Comparison of ENCODE assay signal across 37 cellular contexts in the genomic region with DNA sequence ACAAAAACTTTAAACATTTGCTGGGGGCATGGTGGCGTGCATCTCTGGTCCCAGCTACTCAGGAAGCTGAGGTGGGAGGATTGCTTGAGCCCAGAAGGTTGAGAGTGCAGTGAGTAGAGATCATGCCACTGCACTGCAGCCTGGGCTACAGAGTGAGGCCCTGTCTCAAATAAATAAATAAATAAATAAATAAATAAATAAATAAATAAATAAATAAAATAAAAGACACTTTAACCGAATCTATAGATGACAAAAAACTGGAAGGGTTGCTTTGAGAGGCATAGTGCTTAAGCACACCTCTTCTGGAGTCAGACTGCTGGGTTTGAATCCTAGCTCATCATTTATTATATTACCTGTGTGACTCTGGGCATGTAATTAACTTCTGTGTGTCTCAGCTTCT.
"Had no signal": no experiment of that assay in that cellular context is flagged by ENCODE, and none has a peak within 500 bp of the region (broad histone marks: within the 10 kb centered on the region; RNA-seq: fewer than 3 reads in every experiment).

No MANE protein-coding gene starts in this region.

- H3K9me3 Mint-ChIP-seq: activated naive CD4-positive, alpha-beta T cell treated with anti-CD3 and anti-CD28 coated beads for 36 hours; activated naive CD4-positive, alpha-beta T cell treated with anti-CD3 and anti-CD28 coated beads, Interleukin-2, amount 10 ng/mL, durations not matched to agents 7 days and 5 days; activated naive CD4-positive, alpha-beta T cell treated with anti-CD3 and anti-CD28 coated beads, Interleukin-2, amount 50 U/mL, for 24 hours; activated naive CD4-positive, alpha-beta T cell treated with anti-CD3 and anti-CD28 coated beads, Interleukin-2, amount 50 U/mL, for 72 hours; activated naive CD8-positive, alpha-beta T cell treated with anti-CD3 and anti-CD28 coated beads for 36 hours; activated naive CD8-positive, alpha-beta T cell treated with anti-CD3 and anti-CD28 coated beads, Interleukin-2, amount 10 ng/mL, durations not matched to agents 7 days and 5 days; activated naive CD8-positive, alpha-beta T cell treated with anti-CD3 and anti-CD28 coated beads, Interleukin-2, amount 50 U/mL, for 24 hours; activated T-cell treated with anti-CD3 and anti-CD28 coated beads, Interleukin-2, amount 50 U/mL, for 24 hours; activated T-cell treated with anti-CD3 and anti-CD28 coated beads, Interleukin-2, amount 50 U/mL, for 4 hours; activated T-cell treated with anti-CD3 and anti-CD28 coated beads, Interleukin-2, amount 50 U/mL, for 72 hours; activated T-helper 1 cell treated with anti-CD3 and anti-CD28 coated beads, Interleukin-12 subunit alpha, Interleukin-12 subunit beta, Interleukin-2, Interleukin-4 antibody, amounts not matched to agents 30 ng/mL and 10 ng/mL and 1 ng/mL, durations not matched to agents 14 hours and 24 hours and 36 hours; activated T-helper 17 cell treated with anti-CD3 and anti-CD28 coated beads, Interleukin-2, amount 50 U/mL, for 72 hours; central memory CD8-positive, alpha-beta T cell had no signal

- DNase-seq: activated effector memory CD4-positive, alpha-beta T cell treated with anti-CD3 and anti-CD28 coated beads, Interleukin-2, amount 50 U/mL, for 16 hours; activated effector memory CD4-positive, alpha-beta T cell treated with Interleukin-2 at 50 U/mL for 16 hours; activated gamma-delta T cell; activated gamma-delta T cell treated with Interleukin-2 at 50 U/mL for 16 hours; activated naive CD4-positive, alpha-beta T cell; activated naive CD4-positive, alpha-beta T cell treated with anti-CD3 and anti-CD28 coated beads for 36 hours; activated naive CD4-positive, alpha-beta T cell treated with anti-CD3 and anti-CD28 coated beads, Interleukin-2, amount 10 ng/mL, durations not matched to agents 7 days and 5 days; activated naive CD4-positive, alpha-beta T cell treated with anti-CD3 and anti-CD28 coated beads, Interleukin-2, amount 50 U/mL, for 16 hours; activated naive CD4-positive, alpha-beta T cell treated with Interleukin-2 at 50 U/mL for 16 hours; activated naive CD8-positive, alpha-beta T cell treated with anti-CD3 and anti-CD28 coated beads for 36 hours; activated naive CD8-positive, alpha-beta T cell treated with anti-CD3 and anti-CD28 coated beads, Interleukin-2, amount 10 ng/mL, durations not matched to agents 7 days and 5 days; activated naive CD8-positive, alpha-beta T cell treated with anti-CD3 and anti-CD28 coated beads, Interleukin-2, amount 50 U/mL, for 24 hours; activated T-cell treated with anti-CD3 and anti-CD28 coated beads, Interleukin-2, amount 50 U/mL, for 1 hour; activated T-cell treated with anti-CD3 and anti-CD28 coated beads, Interleukin-2, amount 50 U/mL, for 24 hours; activated T-cell treated with anti-CD3 and anti-CD28 coated beads, Interleukin-2, amount 50 U/mL, for 4 hours; activated T-cell treated with anti-CD3 and anti-CD28 coated beads, Interleukin-2, amount 50 U/mL, for 48 hours; activated T-cell treated with anti-CD3 and anti-CD28 coated beads, Interleukin-2, amount 50 U/mL, for 72 hours; adrenal gland; amniotic stem cell; amygdala; anterior cingulate cortex; aorta; body of pancreas; brain microvascular endothelial cell; caudate nucleus; central memory CD4-positive, alpha-beta T cell; cerebellar nuclear complex had no signal

- H3K4me1 Mint-ChIP-seq: activated naive CD4-positive, alpha-beta T cell treated with anti-CD3 and anti-CD28 coated beads, Interleukin-2, amount 10 ng/mL, durations not matched to agents 7 days and 5 days; activated naive CD4-positive, alpha-beta T cell treated with anti-CD3 and anti-CD28 coated beads, Interleukin-2, amount 50 U/mL, for 24 hours; activated naive CD8-positive, alpha-beta T cell treated with anti-CD3 and anti-CD28 coated beads for 36 hours; activated naive CD8-positive, alpha-beta T cell treated with anti-CD3 and anti-CD28 coated beads, Interleukin-2, amount 50 U/mL, for 24 hours; activated T-helper 17 cell treated with anti-CD3 and anti-CD28 coated beads, Interleukin-2, amount 50 U/mL, for 72 hours; central memory CD8-positive, alpha-beta T cell had no signal

- H3K27me3 Mint-ChIP-seq: activated naive CD4-positive, alpha-beta T cell treated with anti-CD3 and anti-CD28 coated beads, Interleukin-2, amount 50 U/mL, for 24 hours; activated naive CD8-positive, alpha-beta T cell; activated naive CD8-positive, alpha-beta T cell treated with anti-CD3 and anti-CD28 coated beads for 36 hours; activated naive CD8-positive, alpha-beta T cell treated with anti-CD3 and anti-CD28 coated beads, Interleukin-2, amount 50 U/mL, for 24 hours; activated T-cell treated with anti-CD3 and anti-CD28 coated beads, Interleukin-2, amount 50 U/mL, for 24 hours; activated T-helper 17 cell treated with anti-CD3 and anti-CD28 coated beads, Interleukin-2, amount 50 U/mL, for 72 hours; central memory CD8-positive, alpha-beta T cell had no signal

- H3K27ac Mint-ChIP-seq: activated naive CD4-positive, alpha-beta T cell treated with anti-CD3 and anti-CD28 coated beads for 36 hours; activated naive CD4-positive, alpha-beta T cell treated with anti-CD3 and anti-CD28 coated beads, Interleukin-2, amount 10 ng/mL, durations not matched to agents 7 days and 5 days; activated naive CD4-positive, alpha-beta T cell treated with anti-CD3 and anti-CD28 coated beads, Interleukin-2, amount 50 U/mL, for 24 hours; activated naive CD4-positive, alpha-beta T cell treated with anti-CD3 and anti-CD28 coated beads, Interleukin-2, amount 50 U/mL, for 72 hours; activated naive CD8-positive, alpha-beta T cell; activated naive CD8-positive, alpha-beta T cell treated with anti-CD3 and anti-CD28 coated beads for 36 hours; activated naive CD8-positive, alpha-beta T cell treated with anti-CD3 and anti-CD28 coated beads, Interleukin-2, amount 10 ng/mL, durations not matched to agents 7 days and 5 days; activated naive CD8-positive, alpha-beta T cell treated with anti-CD3 and anti-CD28 coated beads, Interleukin-2, amount 50 U/mL, for 24 hours; activated T-cell treated with anti-CD3 and anti-CD28 coated beads, Interleukin-2, amount 50 U/mL, for 24 hours; activated T-cell treated with anti-CD3 and anti-CD28 coated beads, Interleukin-2, amount 50 U/mL, for 72 hours; activated T-helper 1 cell treated with anti-CD3 and anti-CD28 coated beads, Interleukin-12 subunit alpha, Interleukin-12 subunit beta, Interleukin-2, Interleukin-4 antibody, amounts not matched to agents 30 ng/mL and 10 ng/mL and 1 ng/mL, durations not matched to agents 14 hours and 24 hours and 36 hours; activated T-helper 17 cell treated with anti-CD3 and anti-CD28 coated beads, Interleukin-2, amount 50 U/mL, for 72 hours; brain had no signal

- H3K4me3 Mint-ChIP-seq: activated naive CD4-positive, alpha-beta T cell treated with anti-CD3 and anti-CD28 coated beads for 36 hours; activated naive CD4-positive, alpha-beta T cell treated with anti-CD3 and anti-CD28 coated beads, Interleukin-2, amount 10 ng/mL, durations not matched to agents 7 days and 5 days; activated naive CD4-positive, alpha-beta T cell treated with anti-CD3 and anti-CD28 coated beads, Interleukin-2, amount 50 U/mL, for 24 hours; activated naive CD8-positive, alpha-beta T cell; activated naive CD8-positive, alpha-beta T cell treated with anti-CD3 and anti-CD28 coated beads for 36 hours; activated naive CD8-positive, alpha-beta T cell treated with anti-CD3 and anti-CD28 coated beads, Interleukin-2, amount 10 ng/mL, durations not matched to agents 7 days and 5 days; activated naive CD8-positive, alpha-beta T cell treated with anti-CD3 and anti-CD28 coated beads, Interleukin-2, amount 50 U/mL, for 24 hours; activated T-cell treated with anti-CD3 and anti-CD28 coated beads, Interleukin-2, amount 50 U/mL, for 24 hours; activated T-cell treated with anti-CD3 and anti-CD28 coated beads, Interleukin-2, amount 50 U/mL, for 4 hours; activated T-cell treated with anti-CD3 and anti-CD28 coated beads, Interleukin-2, amount 50 U/mL, for 72 hours; activated T-helper 1 cell treated with anti-CD3 and anti-CD28 coated beads, Interleukin-12 subunit alpha, Interleukin-12 subunit beta, Interleukin-2, Interleukin-4 antibody, amounts not matched to agents 30 ng/mL and 10 ng/mL and 1 ng/mL, durations not matched to agents 14 hours and 24 hours and 36 hours; activated T-helper 17 cell treated with anti-CD3 and anti-CD28 coated beads, Interleukin-2, amount 50 U/mL, for 72 hours; brain; central memory CD8-positive, alpha-beta T cell had no signal

- H3K36me3 Mint-ChIP-seq: activated naive CD4-positive, alpha-beta T cell treated with anti-CD3 and anti-CD28 coated beads, Interleukin-2, amount 10 ng/mL, durations not matched to agents 7 days and 5 days; activated naive CD4-positive, alpha-beta T cell treated with anti-CD3 and anti-CD28 coated beads, Interleukin-2, amount 50 U/mL, for 24 hours; activated naive CD4-positive, alpha-beta T cell treated with anti-CD3 and anti-CD28 coated beads, Interleukin-2, amount 50 U/mL, for 72 hours; activated naive CD8-positive, alpha-beta T cell treated with anti-CD3 and anti-CD28 coated beads, Interleukin-2, amount 10 ng/mL, durations not matched to agents 7 days and 5 days; brain had no signal

- H3K36me3 ChIP-seq: adrenal gland, ascending aorta, brain microvascular endothelial cell, breast epithelium, cardiac muscle cell had no signal

- H3K27ac ChIP-seq: adrenal gland, body of pancreas, brain microvascular endothelial cell, breast epithelium, cardiac muscle cell had no signal

- H3K4me1 ChIP-seq: adrenal gland, body of pancreas, breast epithelium had no signal

- H3K9me3 ChIP-seq: adrenal gland, ascending aorta, body of pancreas, breast epithelium had no signal

- H3K4me3 ChIP-seq: adrenal gland, ascending aorta, body of pancreas, breast epithelium, cardiac muscle cell had no signal
